Comparison of ENCODE assay signal across 8 cellular contexts in the genomic region with DNA sequence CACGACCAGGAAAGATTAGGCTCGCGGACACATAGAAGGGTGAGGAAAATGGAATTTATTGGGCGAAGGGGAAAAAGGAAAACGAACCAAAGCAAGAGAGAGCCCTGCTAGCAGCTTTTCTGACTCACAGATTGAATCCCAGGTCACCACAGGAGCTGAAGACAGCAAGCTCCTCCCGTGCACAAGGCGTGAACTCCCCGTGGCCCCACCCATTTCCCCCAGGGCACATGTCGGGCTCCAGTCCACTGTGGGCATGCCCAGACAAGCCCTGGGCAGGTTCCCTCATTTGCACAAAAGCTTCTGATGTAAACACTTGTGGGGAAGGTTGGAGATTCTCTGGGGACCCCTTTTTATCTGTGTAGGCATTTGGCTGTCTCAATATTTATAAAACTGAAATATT.
DNase-seq lines count a peak whose midpoint lies in the region; ATAC-seq lines count a peak whose summit lies in the region.

No MANE protein-coding gene starts in this region.

- no peaks in the 10 kb centered on the region for H3K9me3 Mint-ChIP-seq in activated CD4-positive, alpha-beta T cell treated with anti-CD3 and anti-CD28 coated beads for 36 hours (ENCODE audit: low read depth)
- no peaks in the 10 kb centered on the region for H3K9me3 Mint-ChIP-seq in T-cell

- peak; percentile 59 for DNase-seq in activated CD4-positive, alpha-beta T cell treated with anti-CD3 and anti-CD28 coated beads for 36 hours
- DNase-seq in activated CD4-positive, alpha-beta T cell treated with anti-CD3 and anti-CD28 coated beads, Interleukin-2, amount 50 U/mL, for 1 hour, result no peak
- peak; percentile 61 for DNase-seq in NCI-H748 (lab: John Stamatoyannopoulos, UW; ENCODE audit: unreplicated experiment)
- DNase-seq in cerebellar cortex (ENCODE audit: low spot score), result peak; percentile 71
- DNase-seq in lung microvascular endothelial cell (ENCODE audit: low read depth in 2 of 2), result peak; percentile 71 to 91
- no peak for DNase-seq in C1 segment of cervical spinal cord (lab: John Stamatoyannopoulos, UW)
- DNase-seq in T-cell, result no peak

- POLR2A ChIA-PET in activated CD4-positive, alpha-beta T cell treated with anti-CD3 and anti-CD28 coated beads for 36 hours (lab: Charles Lee), result no interaction called here
- POLR2A ChIA-PET in T-cell (lab: Charles Lee), result no interaction called here

- no peak overlapping the region for H3K27ac Mint-ChIP-seq in activated CD4-positive, alpha-beta T cell treated with anti-CD3 and anti-CD28 coated beads for 36 hours
- H3K27ac Mint-ChIP-seq in T-cell, result no peak overlapping the region

- peaks cover 4% of the 10 kb centered on the region for H3K27me3 Mint-ChIP-seq in activated CD4-positive, alpha-beta T cell treated with anti-CD3 and anti-CD28 coated beads for 36 hours
- H3K27me3 Mint-ChIP-seq in T-cell, result no peaks in the 10 kb centered on the region

- H3K4me1 Mint-ChIP-seq in activated CD4-positive, alpha-beta T cell treated with anti-CD3 and anti-CD28 coated beads for 36 hours, result no peaks in the 10 kb centered on the region
- H3K4me1 Mint-ChIP-seq in T-cell, result no peaks in the 10 kb centered on the region

- intact Hi-C loops in activated CD4-positive, alpha-beta T cell treated with anti-CD3 and anti-CD28 coated beads for 36 hours (cut with DNase I, micrococcal nuclease), result no loop called here

- peak; percentile 83 for ATAC-seq in activated CD4-positive, alpha-beta T cell treated with anti-CD3 and anti-CD28 coated beads for 36 hours
- ATAC-seq in HG02798 (IDR thresholded peaks at IDR 0.05; ENCODE audit: poor library complexity, unreplicated experiment), result peak; percentile 85
- no peak for ATAC-seq in T-cell (replicated peaks in 1 of 4)

- H3K36me3 Mint-ChIP-seq in activated CD4-positive, alpha-beta T cell treated with anti-CD3 and anti-CD28 coated beads for 36 hours (ENCODE audit: low read depth), result no peaks in the 10 kb centered on the region
- no peaks in the 10 kb centered on the region for H3K36me3 Mint-ChIP-seq in T-cell

- CTCF ChIA-PET in activated CD4-positive, alpha-beta T cell treated with anti-CD3 and anti-CD28 coated beads for 36 hours (lab: Charles Lee), result no interaction called here
- CTCF ChIA-PET in T-cell (lab: Charles Lee), result no interaction called here

- H3K4me3 Mint-ChIP-seq in activated CD4-positive, alpha-beta T cell treated with anti-CD3 and anti-CD28 coated beads for 36 hours, result no peak overlapping the region
- H3K4me3 Mint-ChIP-seq in T-cell, result no peak overlapping the region

Comparison
In these comparisons a context has a peak if more than half of its experiments do, and no peak if none do; other contexts are left out.
1. DNase-seq: peak in activated CD4-positive, alpha-beta T cell treated with anti-CD3 and anti-CD28 coated beads for 36 hours (single experiment), NCI-H748 (single experiment), cerebellar cortex (single experiment) and lung microvascular endothelial cell (2 of 2); none in activated CD4-positive, alpha-beta T cell treated with anti-CD3 and anti-CD28 coated beads, Interleukin-2, amount 50 U/mL, for 1 hour (single experiment), C1 segment of cervical spinal cord (0 of 14) and T-cell (0 of 34).
2. ATAC-seq: peak in activated CD4-positive, alpha-beta T cell treated with anti-CD3 and anti-CD28 coated beads for 36 hours (single experiment) and HG02798 (single experiment); none in T-cell (0 of 4).